Comparison of ENCODE assay signal across 9 cellular contexts in the genomic region with DNA sequence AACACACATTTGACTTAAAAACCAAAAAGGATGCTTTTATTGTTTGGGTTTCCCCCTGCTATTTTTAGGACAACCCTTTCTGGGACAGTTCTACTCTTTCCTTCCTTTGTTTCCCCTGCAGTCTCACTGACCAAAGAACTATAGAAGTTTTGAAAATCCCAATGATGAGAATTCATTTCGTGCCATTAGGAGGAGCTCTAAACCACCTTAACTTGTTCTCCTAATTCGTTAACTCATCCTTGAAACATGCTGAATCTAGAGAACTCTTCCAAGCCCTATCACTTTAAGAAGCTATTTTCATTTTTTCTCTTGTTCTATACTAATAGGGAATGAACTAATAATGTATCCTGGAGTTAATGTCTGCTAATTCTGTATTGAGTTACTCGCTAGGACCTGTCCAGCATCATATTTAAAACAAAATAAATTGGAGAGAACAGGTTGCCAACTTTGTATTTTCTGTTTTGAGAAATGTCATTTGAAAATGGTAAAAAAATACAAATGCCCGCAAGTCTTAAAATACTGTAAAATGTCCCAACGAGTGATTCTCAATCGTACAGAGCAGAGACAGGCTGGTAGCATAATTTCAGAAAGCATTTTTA.
DNase-seq lines count a peak whose midpoint lies in the region; ATAC-seq lines count a peak whose summit lies in the region.
"Had no signal": no experiment of that assay in that cellular context is flagged by ENCODE, and none has a peak within 500 bp of the region (broad histone marks: within the 10 kb centered on the region; RNA-seq: fewer than 3 reads in every experiment).

No MANE protein-coding gene starts in this region.

- H3K27ac Mint-ChIP-seq in activated T-cell treated with anti-CD3 and anti-CD28 coated beads, Interleukin-2, amount 50 U/mL, for 72 hours: peak overlapping the region; percentile 3
- H3K27ac Mint-ChIP-seq: activated naive CD8-positive, alpha-beta T cell treated with anti-CD3 and anti-CD28 coated beads, Interleukin-2, amount 10 ng/mL, durations not matched to agents 7 days and 5 days had no signal

- H3K4me3 ChIP-seq in skeletal muscle cell (ENCODE audit: low read depth, low read length): no peak overlapping the region

- peaks cover 0 to 17% of the 10 kb centered on the region in 2 donors for H3K36me3 Mint-ChIP-seq in activated T-cell treated with anti-CD3 and anti-CD28 coated beads, Interleukin-2, amount 50 U/mL, for 72 hours (ENCODE audit: insufficient read depth in 2 of 2)

- peak in 1 of 2 donors; percentile 39 for ATAC-seq in activated T-cell treated with anti-CD3 and anti-CD28 coated beads, Interleukin-2, amount 50 U/mL, for 72 hours (replicated peaks in 1 of 2)
- ATAC-seq in left ventricle myocardium superior (peak; percentile 69), HG03354 (IDR thresholded peaks at IDR 0.05; ENCODE audit: poor library complexity, severe bottlenecking, unreplicated experiment) (no peak), HG03571 (IDR thresholded peaks at IDR 0.05; ENCODE audit: unreplicated experiment) (no peak)

- peaks cover 23% of the 10 kb centered on the region for H3K4me1 Mint-ChIP-seq in activated T-cell treated with anti-CD3 and anti-CD28 coated beads, Interleukin-2, amount 50 U/mL, for 72 hours (ENCODE audit: low read depth)

- no peak for DNase-seq in activated T-cell treated with anti-CD3 and anti-CD28 coated beads, Interleukin-2, amount 50 U/mL, for 72 hours
- no peak for DNase-seq in activated T-cell treated with anti-CD3 and anti-CD28 coated beads, Interleukin-2, amount 50 U/mL, for 48 hours
- peak; percentile 66 for DNase-seq in NCI-H1694 treated with DMSO at 0.1 percent for 48 hours (lab: John Stamatoyannopoulos, UW)
- peak; percentile 61 for DNase-seq in amniotic epithelial cell (ENCODE audit: low read depth)
- DNase-seq in left ventricle myocardium superior: no peak
- peak; percentile 11 for DNase-seq in skeletal muscle cell (ENCODE audit: low read depth)
- DNase-seq: activated naive CD8-positive, alpha-beta T cell treated with anti-CD3 and anti-CD28 coated beads, Interleukin-2, amount 10 ng/mL, durations not matched to agents 7 days and 5 days had no signal

- no peak overlapping the region for H3K4me3 Mint-ChIP-seq in activated T-cell treated with anti-CD3 and anti-CD28 coated beads, Interleukin-2, amount 50 U/mL, for 72 hours
- H3K4me3 Mint-ChIP-seq: activated naive CD8-positive, alpha-beta T cell treated with anti-CD3 and anti-CD28 coated beads, Interleukin-2, amount 10 ng/mL, durations not matched to agents 7 days and 5 days had no signal

- intact Hi-C loops in left ventricle myocardium superior (cut with micrococcal nuclease): no loop called here

- no peaks in the 10 kb centered on the region for H3K27me3 Mint-ChIP-seq in activated T-cell treated with anti-CD3 and anti-CD28 coated beads, Interleukin-2, amount 50 U/mL, for 72 hours (ENCODE audit: low read depth)
- H3K27me3 Mint-ChIP-seq: activated naive CD8-positive, alpha-beta T cell treated with anti-CD3 and anti-CD28 coated beads, Interleukin-2, amount 10 ng/mL, durations not matched to agents 7 days and 5 days had no signal

- no peaks in the 10 kb centered on the region for H3K9me3 Mint-ChIP-seq in activated T-cell treated with anti-CD3 and anti-CD28 coated beads, Interleukin-2, amount 50 U/mL, for 72 hours
- H3K9me3 Mint-ChIP-seq: activated naive CD8-positive, alpha-beta T cell treated with anti-CD3 and anti-CD28 coated beads, Interleukin-2, amount 10 ng/mL, durations not matched to agents 7 days and 5 days had no signal

Comparison
In these comparisons a context has a peak if more than half of its experiments do, and no peak if none do; other contexts are left out.
1. DNase-seq: peak in NCI-H1694 treated with DMSO at 0.1 percent for 48 hours (single experiment), amniotic epithelial cell (single experiment) and skeletal muscle cell (single experiment); none in activated T-cell treated with anti-CD3 and anti-CD28 coated beads, Interleukin-2, amount 50 U/mL, for 72 hours (0 of 2), activated T-cell treated with anti-CD3 and anti-CD28 coated beads, Interleukin-2, amount 50 U/mL, for 48 hours (0 of 2) and left ventricle myocardium superior (single experiment).